Comparison of ENCODE assay signal across 27 cellular contexts in genomic region chr11:13152264-13152663, GRCh38.
"Had no signal": no experiment of that assay in that cellular context is flagged by ENCODE, and none has a peak within 500 bp of the region (broad histone marks: within the 10 kb centered on the region; RNA-seq: fewer than 3 reads in every experiment).

No MANE protein-coding gene starts in this region.

- DNase-seq: activated CD4-positive, alpha-beta memory T cell treated with anti-CD3 and anti-CD28 coated beads for 36 hours; activated CD4-positive, alpha-beta T cell treated with anti-CD3 and anti-CD28 coated beads for 36 hours; activated CD4-positive, alpha-beta T cell treated with anti-CD3 and anti-CD28 coated beads, Interleukin-2, amount 10 ng/mL, durations not matched to agents 24 days and 14 days; activated CD4-positive, CD25-positive, alpha-beta regulatory T cell; activated CD4-positive, CD25-positive, alpha-beta regulatory T cell treated with anti-CD3 and anti-CD28 coated beads, Interleukin-2, amount 50 U/mL, for 72 hours; activated CD8-positive, alpha-beta memory T cell treated with anti-CD3 and anti-CD28 coated beads, Interleukin-2, amount 10 ng/mL, durations not matched to agents 7 days and 5 days; activated CD8-positive, alpha-beta memory T cell treated with anti-CD3 and anti-CD28 coated beads, Interleukin-2, amount 50 U/mL, for 4 hours; activated CD8-positive, alpha-beta T cell treated with anti-CD3 and anti-CD28 coated beads, Interleukin-2, amount 10 ng/mL, durations not matched to agents 7 days and 5 days; activated effector memory CD4-positive, alpha-beta T cell treated with anti-CD3 and anti-CD28 coated beads, Interleukin-2, amount 50 U/mL, for 16 hours; activated naive CD4-positive, alpha-beta T cell treated with anti-CD3 and anti-CD28 coated beads for 36 hours; activated naive CD8-positive, alpha-beta T cell treated with anti-CD3 and anti-CD28 coated beads for 36 hours; activated naive CD8-positive, alpha-beta T cell treated with anti-CD3 and anti-CD28 coated beads, Interleukin-2, amount 50 U/mL, for 24 hours; activated T-cell treated with anti-CD3 and anti-CD28 coated beads, Interleukin-2, amount 50 U/mL, for 1 hour; activated T-cell treated with anti-CD3 and anti-CD28 coated beads, Interleukin-2, amount 50 U/mL, for 48 hours; adrenal gland; aorta; body of pancreas; central memory CD4-positive, alpha-beta T cell; cerebellar nuclear complex; colonic mucosa; effector CD8-positive, alpha-beta T cell; T-helper 1 cell; T-helper 17 cell; T1000 had no signal

- H3K36me3 ChIP-seq: adrenal gland, cardiac muscle cell, colonic mucosa had no signal

- H3K4me1 ChIP-seq: adrenal gland, body of pancreas, colonic mucosa had no signal

- H3K27ac ChIP-seq: adrenal gland, body of pancreas, cardiac muscle cell, colonic mucosa, epithelial cell of prostate had no signal

- H3K27me3 ChIP-seq: body of pancreas, cardiac muscle cell, colonic mucosa had no signal

- H3K4me3 ChIP-seq: adrenal gland, body of pancreas, cardiac muscle cell, colonic mucosa had no signal

- FAIRE-seq: endometrium had no signal

- ATAC-seq: activated CD4-positive, alpha-beta T cell treated with anti-CD3 and anti-CD28 coated beads for 36 hours; activated CD8-positive, alpha-beta memory T cell treated with anti-CD3 and anti-CD28 coated beads, Interleukin-2, amount 10 ng/mL, durations not matched to agents 7 days and 5 days; activated CD8-positive, alpha-beta T cell treated with anti-CD3 and anti-CD28 coated beads, Interleukin-2, amount 10 ng/mL, durations not matched to agents 7 days and 5 days; activated naive CD8-positive, alpha-beta T cell treated with anti-CD3 and anti-CD28 coated beads, Interleukin-2, amount 50 U/mL, for 24 hours; body of pancreas; T-helper 17 cell had no signal

- H3K9me3 ChIP-seq: body of pancreas, colonic mucosa had no signal
